Comparison of ENCODE assay signal across 24 cellular contexts in the genomic region with DNA sequence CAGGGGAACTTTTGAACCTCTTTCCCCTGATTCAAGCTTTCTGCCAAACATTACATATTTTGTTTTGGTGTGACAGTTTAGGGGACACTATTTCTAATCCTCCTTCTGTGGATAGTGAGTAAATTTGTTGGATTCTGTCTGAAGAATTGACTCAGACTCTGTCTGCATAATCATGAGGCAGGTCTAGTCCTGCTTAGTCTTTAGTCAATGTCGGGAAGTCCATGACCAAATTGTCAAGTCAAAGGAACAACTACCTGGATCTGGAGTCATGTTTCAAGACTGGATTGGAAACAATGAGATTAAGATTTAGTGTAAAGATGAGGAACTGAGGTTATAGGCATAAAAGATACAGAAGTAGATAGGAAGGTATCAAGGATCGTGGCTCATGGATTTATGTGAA.
"Had no signal": no experiment of that assay in that cellular context is flagged by ENCODE, and none has a peak within 500 bp of the region (broad histone marks: within the 10 kb centered on the region; RNA-seq: fewer than 3 reads in every experiment).

No MANE protein-coding gene starts in this region.

- ATAC-seq: psoas muscle; right cardiac atrium; right lobe of liver; stimulated activated effector memory CD8-positive, alpha-beta T cell treated with anti-CD3 and anti-CD28 coated beads, Interleukin-12 subunit alpha, Interleukin-12 subunit beta, amount 100 ng/mL, for 72 hours; stimulated activated naive B cell treated with anti-CD40 and anti-IgM and Interleukin-4, amounts not matched to agents 10 μg/mL and 1 μg/mL and 100 μg/mL, for 72 hours had no signal

- H3K27ac ChIP-seq: neural progenitor cell, ovary, parathyroid adenoma, psoas muscle, right lobe of liver, sigmoid colon, stomach, thoracic aorta, thyroid gland, tibial nerve, upper lobe of left lung, vagina had no signal

- H3K9ac ChIP-seq: neural progenitor cell, parathyroid adenoma had no signal

- DNase-seq: occipital lobe; ovary; posterior cingulate gyrus; psoas muscle; right cardiac atrium; right lobe of liver; sigmoid colon; small intestine; stimulated activated CD4-positive, alpha-beta T cell treated with anti-CD3 and anti-CD28 coated beads, Interleukin-15, amount 100 ng/mL, for 24 hours; stimulated activated CD4-positive, alpha-beta T cell treated with anti-CD3 and anti-CD28 coated beads, Interleukin-2, amount 100 ng/mL, for 24 hours; stimulated activated CD4-positive, alpha-beta T cell treated with anti-CD3 and anti-CD28 coated beads, Interleukin-2, amount 100 ng/mL, for 48 hours; stimulated activated CD4-positive, alpha-beta T cell treated with anti-CD3 and anti-CD28 coated beads, Interleukin-4, amount 100 ng/mL, for 24 hours; stimulated activated naive B cell treated with anti-CD40 and anti-IgM and Interleukin-4, amounts not matched to agents 10 μg/mL and 1 μg/mL and 100 μg/mL, for 72 hours; stimulated activated naive CD4-positive, alpha-beta T cell treated with Interleukin-2 at 50 U/mL for 16 hours; stomach; thyroid gland; trophoblast cell; upper lobe of left lung had no signal

- H3K27me3 ChIP-seq: neural progenitor cell, ovary, right lobe of liver, sigmoid colon, stomach, thyroid gland, tibial nerve, upper lobe of left lung, vagina had no signal

- H3K9me3 ChIP-seq: ovary, psoas muscle, right lobe of liver, sigmoid colon, thoracic aorta, thyroid gland, tibial nerve, vagina had no signal

- H3K4me3 ChIP-seq: neural progenitor cell, ovary, psoas muscle, right lobe of liver, sigmoid colon, stomach, thoracic aorta, thyroid gland, tibial nerve, upper lobe of left lung, vagina had no signal

- H3K36me3 ChIP-seq: neural progenitor cell, ovary, right lobe of liver, sigmoid colon, stomach, thoracic aorta, thyroid gland, tibial nerve, upper lobe of left lung, vagina had no signal

- H3K4me2 ChIP-seq: neural progenitor cell had no signal

- H3K4me1 ChIP-seq: neural progenitor cell, parathyroid adenoma, psoas muscle, right lobe of liver, sigmoid colon, stomach, thyroid gland, tibial nerve, upper lobe of left lung, vagina had no signal

- H3K79me2 ChIP-seq: parathyroid adenoma had no signal

- H2AFZ ChIP-seq: neural progenitor cell, parathyroid adenoma had no signal
